Comparison of ENCODE assay signal across 8 cellular contexts in genomic region chr11:69166186-69167115, GRCh38. TPM values are rescaled to one million over a fixed set of nuclear protein-coding genes. Genes with fewer than 3 reads are reported as not detected.
DNase-seq lines count a peak whose midpoint lies in the region; ATAC-seq, FAIRE-seq and TF ChIP-seq lines count a peak whose summit lies in the region.

No MANE protein-coding gene starts in this region.

- no peaks in the 10 kb centered on the region for H3K27me3 ChIP-seq in HUES6 (ENCODE audit: control insufficient read depth, insufficient read depth, low read length)
- H3K27me3 ChIP-seq in endothelial cell of umbilical vein (ENCODE audit: control insufficient read depth in 2 of 2, insufficient read depth in 2 of 2, low read length in 2 of 2) = peaks cover 2 to 4% of the 10 kb centered on the region in 2 experiments
- H3K27me3 ChIP-seq in small intestine (ENCODE audit: control insufficient read depth in 2 of 2, insufficient read depth in 2 of 2, low read length in 2 of 2) = peaks cover 0 to 2% of the 10 kb centered on the region in 2 donors

- no peaks in the 10 kb centered on the region for H4K20me1 ChIP-seq in endothelial cell of umbilical vein (replicated peaks; ENCODE audit: control insufficient read depth, extremely low read depth, insufficient read depth, low read length)

- H3K9me1 ChIP-seq in endothelial cell of umbilical vein (replicated peaks; ENCODE audit: control insufficient read depth, extremely low read depth, insufficient read depth, low read length) = no peaks in the 10 kb centered on the region

- H3K9ac ChIP-seq in HUES6 (ENCODE audit: low read length) (peak overlapping the region; percentile 57), endothelial cell of umbilical vein (replicated peaks; ENCODE audit: extremely low read depth, insufficient read depth, low read length) (no peak overlapping the region)

- peak; percentile 85 for DNase-seq in GM12891 (ENCODE audit: insufficient read length, low spot score)
- DNase-seq in UCSD-AML1 (lab: John Stamatoyannopoulos, UW; ENCODE audit: unreplicated experiment) = peak; percentile 41
- DNase-seq in endothelial cell of umbilical vein (ENCODE audit: low read depth, low spot score) = peak; percentile 76
- DNase-seq in osteocyte (ENCODE audit: extremely low spot score, unreplicated experiment) = no peak
- DNase-seq in small intestine = no peak
- no peak for DNase-seq in NCI-H1092 treated with DMSO at 0.1 percent for 48 hours (lab: John Stamatoyannopoulos, UW)

- TF ChIP-seq CTCF in endothelial cell of umbilical vein (IDR thresholded peaks at IDR 0.05; ENCODE audit: extremely low read depth in 1 of 2, insufficient read depth in 1 of 2, low read depth in 1 of 2, low read length in 2 of 2) (peak in 1 of 2 donors; percentile 31), osteocyte (IDR thresholded peaks at IDR 0.05) (peak; percentile 45)

- H3K27ac Mint-ChIP-seq in osteocyte (ENCODE audit: unreplicated experiment) = peak overlapping the region; percentile 79

- H2AFZ ChIP-seq in endothelial cell of umbilical vein (ENCODE audit: low read depth, low read length) = no peak overlapping the region

- H3K27me3 Mint-ChIP-seq in osteocyte (ENCODE audit: unreplicated experiment) = no peaks in the 10 kb centered on the region

- H3K4me1 ChIP-seq in HUES6 (ENCODE audit: control insufficient read depth, insufficient read depth, low read length) (peaks cover 15% of the 10 kb centered on the region), endothelial cell of umbilical vein (ENCODE audit: control insufficient read depth, extremely low read depth, insufficient read depth, low read length) (peaks cover 7% of the 10 kb centered on the region), small intestine (ENCODE audit: control insufficient read depth in 2 of 2, insufficient read depth in 1 of 2, low read depth in 1 of 2, low read length in 1 of 2) (no peaks in the 10 kb centered on the region)

- 47 to 58% (median 54%) methylated on average over 21 of the region's 21 CpGs for WGBS in small intestine, 3 donors

- H3K4me3 ChIP-seq in HUES6 (ENCODE audit: low read depth, low read length) (0 out of 2 replicates have a peak overlapping the region, but pooled peaks have one; percentile 14), endothelial cell of umbilical vein (replicated peaks in 1 of 3; ENCODE audit: insufficient read depth in 1 of 3, low read depth in 1 of 3, low read length in 3 of 3) (no peak overlapping the region), small intestine (ENCODE audit: low read depth in 1 of 2, low read length in 2 of 2) (no peak overlapping the region)

- peaks cover 22% of the 10 kb centered on the region for H3K4me1 Mint-ChIP-seq in osteocyte (ENCODE audit: unreplicated experiment)

- no peak overlapping the region for H3K4me2 ChIP-seq in endothelial cell of umbilical vein (ENCODE audit: insufficient read depth, low read length)

- TF ChIP-seq POLR2A in GM12891 (IDR thresholded peaks at IDR 0.05; ENCODE audit: low read depth, low read length) (no peak), endothelial cell of umbilical vein (IDR thresholded peaks at IDR 0.05; ENCODE audit: low read depth, low read length) (no peak)

- FAIRE-seq in GM12891 (lab: Jason Lieb, UNC) = peak; percentile 52
- FAIRE-seq in endothelial cell of umbilical vein (lab: Jason Lieb, UNC) = peak; percentile 81
- FAIRE-seq in small intestine (lab: Jason Lieb, UNC) = no peak

- peak; percentile 90 for ATAC-seq in GM21737 (IDR thresholded peaks at IDR 0.05; ENCODE audit: unreplicated experiment)

- H3K4me3 Mint-ChIP-seq in osteocyte (ENCODE audit: unreplicated experiment) = peak overlapping the region; percentile 48

- intact Hi-C loops in endothelial cell of umbilical vein (cut with micrococcal nuclease) = no loop called here

- no TSS peak for BruUV-seq in endothelial cell of umbilical vein (replicated peaks; lab: Mats Ljungman, UMichigan)

- H3K36me3 Mint-ChIP-seq in osteocyte (ENCODE audit: unreplicated experiment) = no peaks in the 10 kb centered on the region

- peaks cover 18% of the 10 kb centered on the region for H3K9me3 Mint-ChIP-seq in osteocyte (ENCODE audit: unreplicated experiment)

- H3K9me3 ChIP-seq in HUES6 (ENCODE audit: control insufficient read depth, insufficient read depth, low read depth, low read length) (peaks cover 8% of the 10 kb centered on the region; the same call in 1 of the 2 replicates), endothelial cell of umbilical vein (replicated peaks; ENCODE audit: control insufficient read depth, insufficient read depth, low read length) (no peaks in the 10 kb centered on the region), small intestine (ENCODE audit: control insufficient read depth, low read depth) (no peaks in the 10 kb centered on the region)

- no peaks in the 10 kb centered on the region for H3K36me3 ChIP-seq in HUES6 (ENCODE audit: control insufficient read depth, insufficient read depth, low read length)
- no peaks in the 10 kb centered on the region for H3K36me3 ChIP-seq in endothelial cell of umbilical vein (ENCODE audit: control insufficient read depth in 2 of 2, extremely low read depth in 1 of 2, insufficient read depth in 2 of 2, low read length in 2 of 2)
- no peaks in the 10 kb centered on the region for H3K36me3 ChIP-seq in small intestine (ENCODE audit: control insufficient read depth in 2 of 2, insufficient read depth in 2 of 2, low read length in 2 of 2)

- dilution Hi-C loops in endothelial cell of umbilical vein (cut with MboI; ENCODE audit: extremely low pct_ligation_motif_present, low sequenced_read_pairs) = no loop called here

- H3K27ac ChIP-seq in HUES6 (ENCODE audit: low read depth, low read length) = peak overlapping the region; percentile 15; the same call in 1 of the 2 replicates
- no peak overlapping the region for H3K27ac ChIP-seq in endothelial cell of umbilical vein (ENCODE audit: insufficient read depth, low read depth, low read length)
- H3K27ac ChIP-seq in small intestine (ENCODE audit: low read depth in 1 of 2, low read length in 1 of 2) = no peak overlapping the region

- no peaks in the 10 kb centered on the region for H3K79me2 ChIP-seq in endothelial cell of umbilical vein (ENCODE audit: control insufficient read depth, insufficient read depth, low read length)

- CTCF ChIA-PET in endothelial cell of umbilical vein (lab: Charles Lee) = interaction anchor here (0.9 to 2.2 kb wide), 3 partner anchors 9 to 44 kb away, joined by 3 to 11 read pairs (median 4); no protein-coding TSS in a partner anchor

- POLR2A ChIA-PET in endothelial cell of umbilical vein (lab: Charles Lee) = no interaction called here

TF ChIP-seq in GM12891, 5 proteins besides CTCF, POLR2A, EP300 and RAD21:
- TF ChIP-seq SPI1 (IDR thresholded peaks at IDR 0.05; ENCODE audit: low read depth, low read length) = peak; percentile 22; the same call in 1 of the 2 replicates
- TF ChIP-seq TAF1 (IDR thresholded peaks at IDR 0.05; ENCODE audit: low read depth, low read length) = no peak
- TF ChIP-seq POU2F2 (IDR thresholded peaks at IDR 0.05; ENCODE audit: low read depth, low read length) = no peak
- 0 out of 2 replicates have a peak, but pooled peaks have one; percentile 50 for TF ChIP-seq POLR2AphosphoS5 (IDR thresholded peaks at IDR 0.05; ENCODE audit: low read depth, low read length)
- no peak for TF ChIP-seq PAX5 (IDR thresholded peaks at IDR 0.05; ENCODE audit: insufficient read depth, low read length, severe bottlenecking)

TF ChIP-seq in endothelial cell of umbilical vein, 7 proteins besides CTCF, POLR2A, EP300 and RAD21:
- TF ChIP-seq FOS (IDR thresholded peaks at IDR 0.05; ENCODE audit: borderline replicate concordance, insufficient read depth, low read length) (peak; percentile 72), GATA2 (IDR thresholded peaks at IDR 0.05; ENCODE audit: insufficient read depth, insufficient read length, low read depth, low read length) (no peak), JUN (IDR thresholded peaks at IDR 0.05; ENCODE audit: borderline replicate concordance, insufficient read depth, insufficient read length, low read depth) (peak; percentile 80)
TF ChIP-seq in endothelial cell of umbilical vein: peak in this region for 2.

RNA-seq across cellular contexts. Expression of gene SMIM38, which starts 10.7 kb away (rescaled TPM):
- 2.6 TPM for polyA plus RNA-seq in GM12891 (2012; ENCODE audit: low read depth, missing spikeins)
- total RNA-seq in endothelial cell of umbilical vein (not detected in 2 replicates), osteocyte (0.73 and 1.0 TPM in 2 replicates)
- polyA plus RNA-seq in endothelial cell of umbilical vein (0.03 TPM in 2 replicates), small intestine (under 1 TPM in 1 of 3 donors, not detected in 2; 0.09 TPM)
- polyA plus RNA-seq in endothelial cell of umbilical vein (2011; cell fraction: cytosol; rRNA removed) = 0.03 TPM in 1 of 2 replicates, not detected in the other
- 0.20 and 0.36 TPM in 2 replicates for polyA plus RNA-seq in endothelial cell of umbilical vein (2011; cell fraction: nucleus; rRNA removed)
- not detected in 2 replicates for polyA plus RNA-seq in endothelial cell of umbilical vein (2012)
- not detected in 2 replicates for polyA minus RNA-seq in endothelial cell of umbilical vein
- polyA minus RNA-seq in endothelial cell of umbilical vein (2011; cell fraction: cytosol; rRNA and poly(A)+ RNA removed) = not detected
- 0.14 TPM in 2 replicates for polyA minus RNA-seq in endothelial cell of umbilical vein (2011; cell fraction: nucleus; rRNA and poly(A)+ RNA removed)

Comparison
In these comparisons a context has a peak if more than half of its experiments do, and no peak if none do; other contexts are left out.
1. DNase-seq: peak in GM12891 (single experiment), UCSD-AML1 (single experiment) and endothelial cell of umbilical vein (single experiment); none in osteocyte (single experiment), small intestine (single experiment) and NCI-H1092 treated with DMSO at 0.1 percent for 48 hours (single experiment).